Comparison of ENCODE assay signal across 13 cellular contexts in genomic region chr17:41547378-41547841, GRCh38. TPM values are rescaled to one million over a fixed set of nuclear protein-coding genes. Genes with fewer than 3 reads are reported as not detected.
DNase-seq lines count a peak whose midpoint lies in the region; ATAC-seq and TF ChIP-seq lines count a peak whose summit lies in the region.
"Had no signal": no experiment of that assay in that cellular context is flagged by ENCODE, and none has a peak within 500 bp of the region (broad histone marks: within the 10 kb centered on the region; RNA-seq: fewer than 3 reads in every experiment).

No MANE protein-coding gene starts in this region.

- no peak overlapping the region for H3K4me3 ChIP-seq in Peyer's patch
- peak overlapping the region in 1 of 2 donors; percentile 39 for H3K4me3 ChIP-seq in esophagus (ENCODE audit: low read depth in 1 of 2, low read length in 2 of 2)
- no peak overlapping the region for H3K4me3 ChIP-seq in prostate gland

- H3K27ac Mint-ChIP-seq in Calu3 (ENCODE audit: unreplicated experiment) = peak overlapping the region; percentile 92
- H3K27ac Mint-ChIP-seq: stimulated activated naive CD8-positive, alpha-beta T cell treated with anti-CD3 and anti-CD28 coated beads, Interleukin-15, amount 100 ng/mL, for 72 hours had no signal

- POLR2A ChIA-PET in HEK293T (lab: Yijun Ruan, JAX) = no interaction called here

- H3K27me3 Mint-ChIP-seq in Calu3 (ENCODE audit: unreplicated experiment) = no peaks in the 10 kb centered on the region

- DNase-seq in Calu3 = peak; percentile 85
- DNase-seq in Peyer's patch = no peak
- DNase-seq in prostate gland (ENCODE audit: low spot score) = no peak
- DNase-seq in HCEC 1CT = no peak
- no peak for DNase-seq in HEK293T (ENCODE audit: extremely low spot score)
- DNase-seq in stimulated activated CD4-positive, alpha-beta T cell treated with anti-CD3 and anti-CD28 coated beads, Interleukin-1b, Interleukin-23, amount 100 ng/mL, for 48 hours = no peak
- DNase-seq: NCI-H1694 had no signal

- H3K27me3 ChIP-seq in Peyer's patch (no peaks in the 10 kb centered on the region), esophagus (ENCODE audit: control insufficient read depth in 1 of 2, insufficient read depth in 2 of 2, low read length in 2 of 2) (no peaks in the 10 kb centered on the region), prostate gland (replicated peaks; ENCODE audit: insufficient read depth) (no peaks in the 10 kb centered on the region)

- no peaks in the 10 kb centered on the region for H3K9me3 Mint-ChIP-seq in Calu3 (ENCODE audit: low read depth, unreplicated experiment)

- H3K27ac ChIP-seq in Peyer's patch = peak overlapping the region in 3 of 4 donors; percentile 84 to 95 (median 95)
- peak overlapping the region; percentile 86 to 96 for H3K27ac ChIP-seq in esophagus (ENCODE audit: low read depth in 2 of 2, low read length in 1 of 2)
- peak overlapping the region; percentile 21 to 38 for H3K27ac ChIP-seq in prostate gland

- intact Hi-C loops in Calu3 (cut with micrococcal nuclease; ENCODE audit: unreplicated experiment) (loop anchor here (1.0 kb wide), 1 partner anchor 22 kb away; no protein-coding TSS in a partner anchor), prostate gland (cut with DNase I) (no loop called here)

- TF ChIP-seq POLR2A in Peyer's patch (IDR thresholded peaks at IDR 0.05) = no peak
- TF ChIP-seq POLR2A in prostate gland (IDR thresholded peaks at IDR 0.05) = no peak

- no TSS peak for BruUV-seq in Calu3 (replicated peaks; lab: Mats Ljungman, UMichigan)

- H3K4me3 Mint-ChIP-seq in Calu3 (ENCODE audit: low read depth, unreplicated experiment) = peak overlapping the region; percentile 62

- 48 to 55% methylated on average over 9 of the region's 9 CpGs for WGBS in esophagus, 2 donors
- WGBS in prostate gland = 74% methylated on average over 9 of the region's 9 CpGs

- CTCF ChIA-PET in Calu3 (lab: Charles Lee) = interaction anchor here (0.8 to 7.7 kb wide), 27 partner anchors 11 to 1844 kb away, joined by 3 to 471 read pairs (median 20); partner anchors contain the start of genes EIF1, KRT15, KRT17 and KRT19
- CTCF ChIA-PET in HEK293T (lab: Yijun Ruan, JAX) = interaction anchor here (1.3 to 4.2 kb wide), 7 partner anchors 13 to 637 kb away, joined by 5 to 83 read pairs (median 26); no protein-coding TSS in a partner anchor

- H3K36me3 ChIP-seq in Peyer's patch (no peaks in the 10 kb centered on the region), esophagus (ENCODE audit: control insufficient read depth in 2 of 2, insufficient read depth in 2 of 2, low read length in 1 of 2) (no peaks in the 10 kb centered on the region), prostate gland (no peaks in the 10 kb centered on the region)

- H3K36me3 Mint-ChIP-seq in Calu3 (ENCODE audit: insufficient read depth, unreplicated experiment) = peaks cover 31% of the 10 kb centered on the region

- peaks cover 90% of the 10 kb centered on the region for H3K4me1 Mint-ChIP-seq in Calu3 (ENCODE audit: low read depth, unreplicated experiment)

- H3K4me1 ChIP-seq in Peyer's patch (peaks cover 0 to 36% (median 1%) of the 10 kb centered on the region in 4 donors), esophagus (ENCODE audit: control insufficient read depth in 2 of 2, insufficient read depth in 2 of 2, low read length in 1 of 2) (peaks cover 0 to 21% of the 10 kb centered on the region in 2 donors), prostate gland (replicated peaks) (peaks cover 8% of the 10 kb centered on the region)

- TF ChIP-seq CTCF in Calu3 (IDR thresholded peaks at IDR 0.05; ENCODE audit: unreplicated experiment) (no peak), Peyer's patch (IDR thresholded peaks at IDR 0.05) (no peak), prostate gland (IDR thresholded peaks at IDR 0.05) (no peak)

- no peak for ATAC-seq in GM18873 (IDR thresholded peaks at IDR 0.05; ENCODE audit: low FRiP score, unreplicated experiment)

- H3K9me3 ChIP-seq in Peyer's patch (peaks cover 0 to 3% (median 0%) of the 10 kb centered on the region in 4 donors), esophagus (ENCODE audit: control insufficient read depth in 2 of 2, insufficient read depth in 1 of 2, low read depth in 1 of 2, low read length in 1 of 2) (no peaks in the 10 kb centered on the region), prostate gland (no peaks in the 10 kb centered on the region)

TF ChIP-seq in HEK293T, 16 proteins besides CTCF, POLR2A, EP300 and RAD21:
- TF ChIP-seq FOXM1 (IDR thresholded peaks at IDR 0.05; ENCODE audit: borderline replicate concordance) = no peak
- TF ChIP-seq SUZ12 (IDR thresholded peaks at IDR 0.05) = no peak
- no peak for TF ChIP-seq CTBP1 (IDR thresholded peaks at IDR 0.05; ENCODE audit: borderline replicate concordance)

RNA-seq across cellular contexts. Expression of gene KRT19, which starts 19.3 kb away (rescaled TPM):
- total RNA-seq in Calu3 (2022) = 2,554 and 3,048 TPM in 2 replicates
- 1,000 to 10,000 TPM in 3 of 4 donors, 100 to 1,000 TPM in 1; 357 to 5,327 (median 3,312) TPM for total RNA-seq in Peyer's patch
- 1,000 to 10,000 TPM in 1 of 2 donors, 100 to 1,000 TPM in 1; 506 to 1,087 TPM for polyA plus RNA-seq in esophagus
- total RNA-seq in prostate gland = 100 to 1,000 TPM; 351 to 398 TPM
- total RNA-seq: OCI-LY7 had no signal

RNA-seq across cellular contexts. Expression of gene KRT9, which starts 24.4 kb away (rescaled TPM):
- not detected in 2 replicates for total RNA-seq in Calu3 (2022)
- not detected for total RNA-seq in Peyer's patch
- under 1 TPM; 0.12 to 0.24 TPM for polyA plus RNA-seq in esophagus
- total RNA-seq in prostate gland = not detected
- total RNA-seq: HT1080, occipital lobe, OCI-LY7 had no signal

RNA-seq across cellular contexts. Expression of gene KRT15, which starts 28.7 kb away (rescaled TPM):
- total RNA-seq in Calu3 (2022) (83.0 and 86.8 TPM in 2 replicates), Peyer's patch (10 to 100 TPM; 12.3 to 44.5 (median 28.8) TPM), prostate gland (1,000 to 10,000 TPM in 1 of 2 donors, 100 to 1,000 TPM in 1; 138 to 1,038 TPM)
- 1,000 to 10,000 TPM; 1,457 to 2,808 TPM for polyA plus RNA-seq in esophagus
- total RNA-seq: OCI-LY7 had no signal

RNA-seq across cellular contexts. Expression of gene KRT14, which starts 39.3 kb away (rescaled TPM):
- total RNA-seq in Calu3 (2022) = 3.8 and 12.2 TPM in 2 replicates
- 1 to 10 TPM; 3.4 to 8.9 (median 6.3) TPM for total RNA-seq in Peyer's patch
- polyA plus RNA-seq in esophagus = 1,000 to 10,000 TPM in 1 of 2 donors, 100 to 1,000 TPM in 1; 516 to 1,961 TPM
- 100 to 1,000 TPM in 1 of 2 donors, 10 to 100 TPM in 1; 28.1 to 298 TPM for total RNA-seq in prostate gland

RNA-seq across cellular contexts. Expression of gene KRT13, which starts 42.0 kb away (rescaled TPM):
- total RNA-seq in Calu3 (2022) = 45.7 and 323 TPM in 2 replicates
- 1 to 10 TPM in 1 of 4 donors, not detected in 3; 2.5 TPM for total RNA-seq in Peyer's patch
- polyA plus RNA-seq in esophagus = over 10,000 TPM; 46,015 to 60,858 TPM
- 10 to 100 TPM; 38.4 to 62.7 TPM for total RNA-seq in prostate gland
- total RNA-seq: HT1080, OCI-LY7 had no signal

Comparison
In these comparisons a context has a peak if more than half of its experiments do, and no peak if none do; other contexts are left out.
1. H3K27ac ChIP-seq: peak in every context shown above with its lines; median percentile 95 in Peyer's patch; 91 in esophagus; 30 in prostate gland.